17 cellular contexts compared by ENCODE assay signal in the genomic region with DNA sequence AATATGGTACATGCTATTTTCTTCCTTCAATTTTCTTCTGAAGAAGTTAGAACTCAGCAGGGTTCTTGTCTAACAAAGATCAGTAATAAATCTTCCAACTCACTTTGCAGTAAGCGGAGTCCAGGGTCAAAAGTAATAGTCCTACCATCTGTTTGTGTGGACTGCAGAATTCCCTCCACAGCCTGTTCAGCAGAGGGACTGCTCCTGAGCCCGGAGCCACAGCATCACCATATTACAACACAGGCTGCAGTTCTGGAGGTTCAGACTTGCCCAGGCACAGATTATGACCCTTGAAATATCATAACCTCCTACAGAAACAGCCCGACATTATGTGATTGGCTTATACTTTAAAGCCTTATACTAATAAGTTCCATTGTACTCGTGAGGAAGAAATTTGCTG. TPM values are rescaled to one million over a fixed set of nuclear protein-coding genes. Genes with fewer than 3 reads are reported as not detected.
DNase-seq lines count a peak whose midpoint lies in the region; ATAC-seq, FAIRE-seq and TF ChIP-seq lines count a peak whose summit lies in the region.
"Had no signal": no experiment of that assay in that cellular context is flagged by ENCODE, and none has a peak within 500 bp of the region (broad histone marks: within the 10 kb centered on the region; RNA-seq: fewer than 3 reads in every experiment).

No MANE protein-coding gene starts in this region.

- FAIRE-seq in bronchial epithelial cell (lab: Jason Lieb, UNC), result no peak
- FAIRE-seq: A204.1 had no signal

- DNase-seq in mammary epithelial cell, result peak; percentile 36
- no peak for DNase-seq in MCF 10A (ENCODE audit: unreplicated experiment)
- DNase-seq in bronchial epithelial cell (ENCODE audit: low read depth), result peak; percentile 29
- DNase-seq in left kidney (ENCODE audit: low read depth, low spot score), result peak; percentile 51
- no peak for DNase-seq in type B pancreatic cell (ENCODE audit: extremely low spot score, unreplicated experiment)
- no peak for DNase-seq in stimulated activated effector memory CD8-positive, alpha-beta T cell treated with anti-CD3 and anti-CD28 coated beads, Interleukin-12 subunit alpha, Interleukin-12 subunit beta, amount 100 ng/mL, for 72 hours (ENCODE audit: low spot score in 2 of 2)
- DNase-seq in foreskin fibroblast, result no peak
- no peak for DNase-seq in CD4-positive, alpha-beta memory T cell
- DNase-seq: C1 segment of cervical spinal cord; CD4-positive, alpha-beta T cell; DND-41; GF-D8; GM23248; H7; IMR-90 had no signal

- dilution Hi-C loops in mammary epithelial cell (cut with HindIII; ENCODE audit: low sequenced_read_pairs), result no loop called here

- no peaks in the 10 kb centered on the region for H4K20me1 ChIP-seq in mammary epithelial cell (ENCODE audit: insufficient read depth, low read length)

- no peaks in the 10 kb centered on the region for H3K4me1 Mint-ChIP-seq in MCF 10A (ENCODE audit: insufficient read depth, unreplicated experiment)
- peaks cover 51% of the 10 kb centered on the region for H3K4me1 Mint-ChIP-seq in type B pancreatic cell (ENCODE audit: unreplicated experiment)
- no peaks in the 10 kb centered on the region for H3K4me1 Mint-ChIP-seq in stimulated activated effector memory CD8-positive, alpha-beta T cell treated with anti-CD3 and anti-CD28 coated beads, Interleukin-12 subunit alpha, Interleukin-12 subunit beta, amount 100 ng/mL, for 72 hours
- H3K4me1 Mint-ChIP-seq in CD4-positive, alpha-beta memory T cell, result peaks cover 0 to 2% (median 0%) of the 10 kb centered on the region in 4 donors
- H3K4me1 Mint-ChIP-seq: B cell had no signal

- in situ Hi-C loops in mammary epithelial cell (cut with MboI; ENCODE audit: low sequenced_read_pairs in 2 of 2), result no loop called here

- CTCF ChIA-PET in mammary epithelial cell (lab: Charles Lee; ENCODE audit: low non-redundant PET), result no interaction called here
- CTCF ChIA-PET in MCF 10A (lab: Yijun Ruan, JAX), result no interaction called here
- CTCF ChIA-PET in CD4-positive, alpha-beta memory T cell (lab: Charles Lee; ENCODE audit: partially characterized antibody), result no interaction called here

- peaks cover 4% of the 10 kb centered on the region for H3K4me1 ChIP-seq in mammary epithelial cell (ENCODE audit: insufficient read depth, low read length)
- no peaks in the 10 kb centered on the region for H3K4me1 ChIP-seq in CD4-positive, alpha-beta memory T cell (ENCODE audit: insufficient read depth, low read length)

- H3K36me3 ChIP-seq in mammary epithelial cell (ENCODE audit: insufficient read depth, low read length) (peaks cover 8% of the 10 kb centered on the region), bronchial epithelial cell (ENCODE audit: control insufficient read depth, insufficient read depth, low read length) (peaks cover 6% of the 10 kb centered on the region)
- no peaks in the 10 kb centered on the region for H3K36me3 ChIP-seq in CD4-positive, alpha-beta memory T cell (ENCODE audit: insufficient read depth, low read length)

- POLR2A ChIA-PET in MCF 10A (lab: Yijun Ruan, JAX), result no interaction called here
- POLR2A ChIA-PET in CD4-positive, alpha-beta memory T cell (lab: Charles Lee; ENCODE audit: partially characterized antibody), result no interaction called here

- H3K9ac ChIP-seq in mammary epithelial cell (ENCODE audit: insufficient read depth, low read length), result no peak overlapping the region
- H3K9ac ChIP-seq: GM23248 had no signal

- ATAC-seq in stimulated activated effector memory CD8-positive, alpha-beta T cell treated with anti-CD3 and anti-CD28 coated beads, Interleukin-12 subunit alpha, Interleukin-12 subunit beta, amount 100 ng/mL, for 72 hours, result no peak

- intact Hi-C loops in mammary epithelial cell (cut with micrococcal nuclease) (no loop called here), MCF 10A (cut with micrococcal nuclease) (no loop called here)
- intact Hi-C loops in CD4-positive, alpha-beta memory T cell (cut with micrococcal nuclease), result no loop called here

- H3K27me3 Mint-ChIP-seq in MCF 10A (ENCODE audit: insufficient read depth, unreplicated experiment) (no peaks in the 10 kb centered on the region), type B pancreatic cell (peaks cover 2% of the 10 kb centered on the region)
- peaks cover 17% of the 10 kb centered on the region in 2 donors for H3K27me3 Mint-ChIP-seq in CD4-positive, alpha-beta memory T cell

- H3K4me2 ChIP-seq in mammary epithelial cell (ENCODE audit: insufficient read depth, low read depth, low read length), result no peak overlapping the region

- H3K4me3 Mint-ChIP-seq in MCF 10A (ENCODE audit: unreplicated experiment), result no peak overlapping the region
- H3K4me3 Mint-ChIP-seq in type B pancreatic cell, result peak overlapping the region; percentile 58
- no peak overlapping the region for H3K4me3 Mint-ChIP-seq in stimulated activated effector memory CD8-positive, alpha-beta T cell treated with anti-CD3 and anti-CD28 coated beads, Interleukin-12 subunit alpha, Interleukin-12 subunit beta, amount 100 ng/mL, for 72 hours
- no peak overlapping the region for H3K4me3 Mint-ChIP-seq in CD4-positive, alpha-beta memory T cell
- H3K4me3 Mint-ChIP-seq: B cell; CD4-positive, alpha-beta T cell had no signal

- H3K4me3 ChIP-seq in mammary epithelial cell (replicated peaks in 1 of 3; ENCODE audit: insufficient read depth in 1 of 3, low read depth in 2 of 3, low read length in 3 of 3) (no peak overlapping the region), bronchial epithelial cell (ENCODE audit: low read depth, low read length) (no peak overlapping the region), foreskin fibroblast (ENCODE audit: low read depth in 1 of 2, low read length in 2 of 2) (no peak overlapping the region)
- no peak overlapping the region for H3K4me3 ChIP-seq in CD4-positive, alpha-beta memory T cell (ENCODE audit: low read length in 2 of 2)
- H3K4me3 ChIP-seq: GM23248 had no signal

- no peak overlapping the region for H3K27ac Mint-ChIP-seq in MCF 10A (ENCODE audit: low read depth, unreplicated experiment)
- peak overlapping the region; percentile 26 for H3K27ac Mint-ChIP-seq in type B pancreatic cell
- H3K27ac Mint-ChIP-seq in stimulated activated effector memory CD8-positive, alpha-beta T cell treated with anti-CD3 and anti-CD28 coated beads, Interleukin-12 subunit alpha, Interleukin-12 subunit beta, amount 100 ng/mL, for 72 hours, result no peak overlapping the region
- H3K27ac Mint-ChIP-seq in CD4-positive, alpha-beta memory T cell, result no peak overlapping the region
- H3K27ac Mint-ChIP-seq: B cell; CD4-positive, alpha-beta T cell had no signal

- H3K27me3 ChIP-seq in mammary epithelial cell (ENCODE audit: insufficient read depth, low read length), result no peaks in the 10 kb centered on the region
- H3K27me3 ChIP-seq in bronchial epithelial cell (ENCODE audit: control insufficient read depth, insufficient read depth, low read length), result no peaks in the 10 kb centered on the region
- H3K27me3 ChIP-seq in CD4-positive, alpha-beta memory T cell (ENCODE audit: insufficient read depth, low read length), result no peaks in the 10 kb centered on the region

- WGBS in mammary epithelial cell (ENCODE audit: low coverage, missing lambda C conversion rate), result 54% methylated on average over 4 of the region's 4 CpGs

- H3K9me3 ChIP-seq in mammary epithelial cell (replicated peaks; ENCODE audit: insufficient read depth, low read length), result no peaks in the 10 kb centered on the region
- H3K9me3 ChIP-seq in CD4-positive, alpha-beta memory T cell (ENCODE audit: control insufficient read depth in 1 of 2, low read length in 2 of 2), result no peaks in the 10 kb centered on the region

- peaks cover 93% of the 10 kb centered on the region for H3K79me2 ChIP-seq in mammary epithelial cell (ENCODE audit: insufficient read depth, low read length)

- H3K9me3 Mint-ChIP-seq in MCF 10A (ENCODE audit: unreplicated experiment) (no peaks in the 10 kb centered on the region), type B pancreatic cell (no peaks in the 10 kb centered on the region)
- no peaks in the 10 kb centered on the region for H3K9me3 Mint-ChIP-seq in stimulated activated effector memory CD8-positive, alpha-beta T cell treated with anti-CD3 and anti-CD28 coated beads, Interleukin-12 subunit alpha, Interleukin-12 subunit beta, amount 100 ng/mL, for 72 hours
- H3K9me3 Mint-ChIP-seq in CD4-positive, alpha-beta memory T cell, result no peaks in the 10 kb centered on the region
- H3K9me3 Mint-ChIP-seq: CD4-positive, alpha-beta T cell had no signal

- BruUV-seq in mammary epithelial cell (replicated peaks; lab: Mats Ljungman, UMichigan), result no TSS peak
- no TSS peak for BruUV-seq in MCF 10A (replicated peaks; lab: Mats Ljungman, UMichigan)

- TF ChIP-seq CTCF in mammary epithelial cell (conservative IDR thresholded peaks at IDR 0.05 in 1 of 2, IDR thresholded peaks at IDR 0.05 in 1 of 2; ENCODE audit: extremely low read depth in 1 of 2, insufficient read depth in 1 of 2, low read depth in 1 of 2, low read length in 2 of 2) (no peak), MCF 10A (IDR thresholded peaks at IDR 0.05; ENCODE audit: unreplicated experiment) (no peak), bronchial epithelial cell (IDR thresholded peaks at IDR 0.05; ENCODE audit: insufficient read depth, low read length, severe bottlenecking) (no peak), type B pancreatic cell (conservative IDR thresholded peaks at IDR 0.05) (no peak), foreskin fibroblast (IDR thresholded peaks at IDR 0.05; ENCODE audit: low read depth, low read length) (no peak)

- no peak overlapping the region for H3K27ac ChIP-seq in mammary epithelial cell (ENCODE audit: insufficient read depth, low read depth, low read length)
- H3K27ac ChIP-seq in CD4-positive, alpha-beta memory T cell (ENCODE audit: low read depth, low read length), result no peak overlapping the region
- H3K27ac ChIP-seq: GM23248 had no signal

- no peak overlapping the region for H2AFZ ChIP-seq in mammary epithelial cell (ENCODE audit: low read depth, low read length)
- H2AFZ ChIP-seq: GM23248 had no signal

- peaks cover 14% of the 10 kb centered on the region for H3K36me3 Mint-ChIP-seq in MCF 10A (ENCODE audit: insufficient read depth, unreplicated experiment)
- H3K36me3 Mint-ChIP-seq in type B pancreatic cell, result peaks cover 25% of the 10 kb centered on the region
- no peaks in the 10 kb centered on the region for H3K36me3 Mint-ChIP-seq in stimulated activated effector memory CD8-positive, alpha-beta T cell treated with anti-CD3 and anti-CD28 coated beads, Interleukin-12 subunit alpha, Interleukin-12 subunit beta, amount 100 ng/mL, for 72 hours
- H3K36me3 Mint-ChIP-seq in CD4-positive, alpha-beta memory T cell, result peaks cover 0 to 4% of the 10 kb centered on the region in 2 donors

RNA-seq across cellular contexts. Expression of a gene that starts 10.3 kb away (rescaled TPM):
- total RNA-seq in mammary epithelial cell (10 to 100 TPM; 13.3 to 29.3 TPM), MCF 10A (2022) (2.0 and 2.7 TPM in 2 replicates), bronchial epithelial cell (0.53 and 2.4 TPM in 2 replicates), type B pancreatic cell (ENCODE audit: low replicate concordance) (23.1 and 78.0 TPM in 2 replicates)
- polyA plus RNA-seq in mammary epithelial cell, result 2.1 TPM
- polyA minus RNA-seq in mammary epithelial cell, result 5.4 TPM
- under 1 TPM; 0.11 to 0.29 TPM for total RNA-seq in CD4-positive, alpha-beta memory T cell
- under 1 TPM in 1 of 2 donors, not detected in 1; 0.03 TPM for polyA plus RNA-seq in CD4-positive, alpha-beta memory T cell

Comparison
In these comparisons a context has a peak if more than half of its experiments do, and no peak if none do; other contexts are left out.
1. DNase-seq: peak in mammary epithelial cell (single experiment), bronchial epithelial cell (single experiment) and left kidney (single experiment); none in MCF 10A (single experiment), type B pancreatic cell (single experiment), stimulated activated effector memory CD8-positive, alpha-beta T cell treated with anti-CD3 and anti-CD28 coated beads, Interleukin-12 subunit alpha, Interleukin-12 subunit beta, amount 100 ng/mL, for 72 hours (0 of 2), foreskin fibroblast (0 of 2) and CD4-positive, alpha-beta memory T cell (0 of 5).